ENCODE assay signal across 11 cellular contexts in genomic region chr17:57898487-57899311, GRCh38. TPM values are rescaled to one million over a fixed set of nuclear protein-coding genes. Genes with fewer than 3 reads are reported as not detected.
DNase-seq lines count a peak whose midpoint lies in the region; FAIRE-seq and TF ChIP-seq lines count a peak whose summit lies in the region.
"Had no signal": no experiment of that assay in that cellular context is flagged by ENCODE, and none has a peak within 500 bp of the region (broad histone marks: within the 10 kb centered on the region; RNA-seq: fewer than 3 reads in every experiment).

No MANE protein-coding gene starts in this region.

- no peaks in the 10 kb centered on the region for H3K27me3 Mint-ChIP-seq in astrocyte (ENCODE audit: low read depth, unreplicated experiment)

- H3K36me3 Mint-ChIP-seq in astrocyte (ENCODE audit: low read depth, unreplicated experiment): peaks cover 5% of the 10 kb centered on the region

- H3K9me3 ChIP-seq in astrocyte (ENCODE audit: insufficient read depth, low read depth, low read length): no peaks in the 10 kb centered on the region

- H3K27ac ChIP-seq in HL-60 (replicated peaks): peak overlapping the region; percentile 68
- no peak overlapping the region for H3K27ac ChIP-seq in astrocyte (ENCODE audit: low read depth, low read length)
- H3K27ac ChIP-seq in skin epidermis: peak overlapping the region in 20 of 21 experiments; percentile 35 to 87 (median 76)

- H2AFZ ChIP-seq in astrocyte (ENCODE audit: low read depth, low read length): no peak overlapping the region

- TF ChIP-seq CTCF in HL-60 (IDR thresholded peaks at IDR 0.05; ENCODE audit: insufficient read depth, low read length): no peak
- no peak for TF ChIP-seq CTCF in astrocyte (IDR thresholded peaks at IDR 0.05; ENCODE audit: insufficient read depth, low read depth, low read length)

- H3K9ac ChIP-seq in astrocyte (ENCODE audit: low read length): peak overlapping the region; percentile 45

- no peaks in the 10 kb centered on the region for H3K9me3 Mint-ChIP-seq in astrocyte (ENCODE audit: unreplicated experiment)

- peaks cover 10% of the 10 kb centered on the region for H4K20me1 ChIP-seq in astrocyte (ENCODE audit: insufficient read depth, low read length)

- H3K4me3 ChIP-seq in HL-60 (replicated peaks; ENCODE audit: insufficient read depth, low read length) (no peak overlapping the region), astrocyte (ENCODE audit: insufficient read depth, low read depth, low read length) (no peak overlapping the region), skin epidermis (no peak overlapping the region)

- peaks cover 49% of the 10 kb centered on the region for H3K4me1 Mint-ChIP-seq in astrocyte (ENCODE audit: low read depth, unreplicated experiment)

- no peaks in the 10 kb centered on the region for H3K27me3 ChIP-seq in HL-60 (ENCODE audit: insufficient read depth, poor library complexity, severe bottlenecking)
- no peaks in the 10 kb centered on the region for H3K27me3 ChIP-seq in astrocyte (ENCODE audit: insufficient read depth, low read length)

- DNase-seq in HL-60 (ENCODE audit: low read depth in 1 of 2, low spot score in 1 of 2) (no peak), astrocyte (ENCODE audit: low read depth) (peak; percentile 59), iPS-NIHi11 (ENCODE audit: low spot score) (peak; percentile 85), NCI-H187 treated with DMSO at 0.1 percent for 48 hours (lab: John Stamatoyannopoulos, UW) (no peak), NCI-H748 (lab: John Stamatoyannopoulos, UW; ENCODE audit: unreplicated experiment) (no peak), UCSD-AML1 (lab: John Stamatoyannopoulos, UW; ENCODE audit: unreplicated experiment) (no peak), NCI-H2029 treated with DMSO at 0.1 percent for 48 hours (lab: John Stamatoyannopoulos, UW) (no peak)
- DNase-seq: NCI-H187; stimulated activated CD4-positive, alpha-beta T cell treated with anti-CD3 and anti-CD28 coated beads, Interleukin-4, amount 100 ng/mL, for 4 hours had no signal

- FAIRE-seq in astrocyte (lab: Jason Lieb, UNC): no peak
- FAIRE-seq: GM18507 had no signal

- H3K27ac Mint-ChIP-seq in astrocyte (ENCODE audit: unreplicated experiment): peak overlapping the region; percentile 96

- peaks cover 14% of the 10 kb centered on the region for H3K79me2 ChIP-seq in astrocyte (ENCODE audit: insufficient read depth, low read length)

- no peaks in the 10 kb centered on the region for H3K36me3 ChIP-seq in astrocyte (ENCODE audit: insufficient read depth, low read length)

- peaks cover 35% of the 10 kb centered on the region for H3K4me1 ChIP-seq in astrocyte (ENCODE audit: insufficient read depth, low read length)

- H3K4me3 Mint-ChIP-seq in astrocyte (ENCODE audit: unreplicated experiment): no peak overlapping the region

- peak overlapping the region; percentile 36 for H3K4me2 ChIP-seq in astrocyte (ENCODE audit: low read length)

RNA-seq across cellular contexts. Expression of gene MRPS23, which starts 48.9 kb away (rescaled TPM):
- total RNA-seq in astrocyte: 56.9 and 61.3 TPM in 2 replicates

RNA-seq across cellular contexts. Expression of gene CUEDC1, which starts 56.5 kb away (rescaled TPM):
- total RNA-seq in astrocyte: 37.4 and 43.7 TPM in 2 replicates

Comparison
In these comparisons a context has a peak if more than half of its experiments do, and no peak if none do; other contexts are left out.
1. DNase-seq: peak in astrocyte (single experiment) and iPS-NIHi11 (single experiment); none in HL-60 (0 of 2), NCI-H187 treated with DMSO at 0.1 percent for 48 hours (single experiment), NCI-H748 (single experiment), UCSD-AML1 (single experiment) and NCI-H2029 treated with DMSO at 0.1 percent for 48 hours (single experiment).